Comparison of ENCODE assay signal across 22 cellular contexts in genomic region chr4:98909646-98910045, GRCh38. TPM values are rescaled to one million over a fixed set of nuclear protein-coding genes. Genes with fewer than 3 reads are reported as not detected.
DNase-seq lines count a peak whose midpoint lies in the region; ATAC-seq and TF ChIP-seq lines count a peak whose summit lies in the region.
"Had no signal": no experiment of that assay in that cellular context is flagged by ENCODE, and none has a peak within 500 bp of the region (broad histone marks: within the 10 kb centered on the region; RNA-seq: fewer than 3 reads in every experiment).

No MANE protein-coding gene starts in this region.

- TF ChIP-seq CTCF in HFFc6 (IDR thresholded peaks at IDR 0.05) = no peak
- no peak for TF ChIP-seq CTCF in psoas muscle (IDR thresholded peaks at IDR 0.05)

- H3K4me3 ChIP-seq in psoas muscle = no peak overlapping the region
- H3K4me3 ChIP-seq: left ventricle myocardium inferior, vagina had no signal

- no peaks in the 10 kb centered on the region for H3K9me3 Mint-ChIP-seq in activated naive CD8-positive, alpha-beta T cell (ENCODE audit: low read depth)
- no peaks in the 10 kb centered on the region for H3K9me3 Mint-ChIP-seq in activated naive CD8-positive, alpha-beta T cell treated with anti-CD3 and anti-CD28 coated beads, Interleukin-2, amount 50 U/mL, for 24 hours
- no peaks in the 10 kb centered on the region for H3K9me3 Mint-ChIP-seq in IgD-negative memory B cell
- H3K9me3 Mint-ChIP-seq in stimulated activated effector memory CD8-positive, alpha-beta T cell treated with anti-CD3 and anti-CD28 coated beads, Interleukin-12 subunit alpha, Interleukin-12 subunit beta, amount 100 ng/mL, for 72 hours = no peaks in the 10 kb centered on the region
- no peaks in the 10 kb centered on the region for H3K9me3 Mint-ChIP-seq in HFFc6

- H3K4me3 Mint-ChIP-seq in activated naive CD8-positive, alpha-beta T cell = peak overlapping the region; percentile 30
- no peak overlapping the region for H3K4me3 Mint-ChIP-seq in activated naive CD8-positive, alpha-beta T cell treated with anti-CD3 and anti-CD28 coated beads, Interleukin-2, amount 50 U/mL, for 24 hours
- H3K4me3 Mint-ChIP-seq in IgD-negative memory B cell (peak overlapping the region in 1 of 4 donors; percentile 93), HFFc6 (no peak overlapping the region; the same call in 1 of the 2 replicates)
- H3K4me3 Mint-ChIP-seq in stimulated activated effector memory CD8-positive, alpha-beta T cell treated with anti-CD3 and anti-CD28 coated beads, Interleukin-12 subunit alpha, Interleukin-12 subunit beta, amount 100 ng/mL, for 72 hours = no peak overlapping the region

- H3K27ac ChIP-seq in epithelial cell of prostate (peak overlapping the region; percentile 66), psoas muscle (no peak overlapping the region)
- H3K27ac ChIP-seq: left ventricle myocardium inferior, RWPE1, vagina had no signal

- peak overlapping the region; percentile 52 for H3K27ac Mint-ChIP-seq in activated naive CD8-positive, alpha-beta T cell
- no peak overlapping the region for H3K27ac Mint-ChIP-seq in activated naive CD8-positive, alpha-beta T cell treated with anti-CD3 and anti-CD28 coated beads, Interleukin-2, amount 50 U/mL, for 24 hours
- H3K27ac Mint-ChIP-seq in IgD-negative memory B cell (peak overlapping the region in 2 of 3 donors; percentile 4 to 31), HFFc6 (no peak overlapping the region)
- peak overlapping the region; percentile 70 for H3K27ac Mint-ChIP-seq in stimulated activated effector memory CD8-positive, alpha-beta T cell treated with anti-CD3 and anti-CD28 coated beads, Interleukin-12 subunit alpha, Interleukin-12 subunit beta, amount 100 ng/mL, for 72 hours

- H3K36me3 ChIP-seq in psoas muscle (ENCODE audit: insufficient read depth in 1 of 2, low read depth in 1 of 2) = no peaks in the 10 kb centered on the region
- H3K36me3 ChIP-seq: left ventricle myocardium inferior, vagina had no signal

- no peaks in the 10 kb centered on the region for H3K27me3 ChIP-seq in psoas muscle (ENCODE audit: insufficient read depth in 3 of 3, low read length in 2 of 3)
- H3K27me3 ChIP-seq: vagina had no signal

- H3K4me1 Mint-ChIP-seq in activated naive CD8-positive, alpha-beta T cell (ENCODE audit: low read depth) = peaks cover 72% of the 10 kb centered on the region
- peaks cover 64% of the 10 kb centered on the region for H3K4me1 Mint-ChIP-seq in activated naive CD8-positive, alpha-beta T cell treated with anti-CD3 and anti-CD28 coated beads, Interleukin-2, amount 50 U/mL, for 24 hours
- H3K4me1 Mint-ChIP-seq in IgD-negative memory B cell = peaks cover 48 to 52% (median 52%) of the 10 kb centered on the region in 3 donors
- peaks cover 52% of the 10 kb centered on the region for H3K4me1 Mint-ChIP-seq in stimulated activated effector memory CD8-positive, alpha-beta T cell treated with anti-CD3 and anti-CD28 coated beads, Interleukin-12 subunit alpha, Interleukin-12 subunit beta, amount 100 ng/mL, for 72 hours
- H3K4me1 Mint-ChIP-seq in HFFc6 (ENCODE audit: low read depth) = peaks cover 60% of the 10 kb centered on the region

- H3K27me3 Mint-ChIP-seq in activated naive CD8-positive, alpha-beta T cell = no peaks in the 10 kb centered on the region
- H3K27me3 Mint-ChIP-seq in activated naive CD8-positive, alpha-beta T cell treated with anti-CD3 and anti-CD28 coated beads, Interleukin-2, amount 50 U/mL, for 24 hours = no peaks in the 10 kb centered on the region
- H3K27me3 Mint-ChIP-seq in IgD-negative memory B cell (no peaks in the 10 kb centered on the region), HFFc6 (ENCODE audit: insufficient read depth) (no peaks in the 10 kb centered on the region)

- peaks cover 30% of the 10 kb centered on the region for H3K4me1 ChIP-seq in psoas muscle

- DNase-seq in activated naive CD8-positive, alpha-beta T cell treated with anti-CD3 and anti-CD28 coated beads, Interleukin-2, amount 50 U/mL, for 24 hours = no peak
- DNase-seq in epithelial cell of prostate (ENCODE audit: low read depth, low spot score) = no peak
- no peak for DNase-seq in stimulated activated effector memory CD8-positive, alpha-beta T cell treated with anti-CD3 and anti-CD28 coated beads, Interleukin-12 subunit alpha, Interleukin-12 subunit beta, amount 100 ng/mL, for 72 hours (ENCODE audit: low spot score in 2 of 2)
- DNase-seq in HFFc6 = no peak
- no peak for DNase-seq in psoas muscle
- DNase-seq in kidney glomerular epithelial cell (lab: John Stamatoyannopoulos, UW) = no peak
- DNase-seq: ACHN, C1 segment of cervical spinal cord, cortex of kidney, DMS153, GDM1, GOT3, left ventricle myocardium inferior, NCI-H2029 treated with DMSO at 0.1 percent for 48 hours, occipital lobe, right cardiac atrium, substantia nigra, T1000 had no signal

- H3K9me3 ChIP-seq in psoas muscle = no peaks in the 10 kb centered on the region
- H3K9me3 ChIP-seq: left ventricle myocardium inferior, vagina had no signal

- intact Hi-C loops in psoas muscle (cut with DNase I) = no loop called here

- ATAC-seq in activated naive CD8-positive, alpha-beta T cell treated with anti-CD3 and anti-CD28 coated beads, Interleukin-2, amount 50 U/mL, for 24 hours = no peak
- no peak for ATAC-seq in stimulated activated effector memory CD8-positive, alpha-beta T cell treated with anti-CD3 and anti-CD28 coated beads, Interleukin-12 subunit alpha, Interleukin-12 subunit beta, amount 100 ng/mL, for 72 hours
- no peak for ATAC-seq in psoas muscle
- ATAC-seq: right cardiac atrium had no signal

- 75 to 82% (median 79%) methylated on average over 4 of the region's 4 CpGs for WGBS in psoas muscle, 3 donors

- H3K36me3 Mint-ChIP-seq in activated naive CD8-positive, alpha-beta T cell = peaks cover 6% of the 10 kb centered on the region
- peaks cover 34% of the 10 kb centered on the region for H3K36me3 Mint-ChIP-seq in activated naive CD8-positive, alpha-beta T cell treated with anti-CD3 and anti-CD28 coated beads, Interleukin-2, amount 50 U/mL, for 24 hours (ENCODE audit: low read depth)
- H3K36me3 Mint-ChIP-seq in IgD-negative memory B cell = peaks cover 3% of the 10 kb centered on the region
- peaks cover 27% of the 10 kb centered on the region for H3K36me3 Mint-ChIP-seq in stimulated activated effector memory CD8-positive, alpha-beta T cell treated with anti-CD3 and anti-CD28 coated beads, Interleukin-12 subunit alpha, Interleukin-12 subunit beta, amount 100 ng/mL, for 72 hours
- H3K36me3 Mint-ChIP-seq in HFFc6 (ENCODE audit: low read depth) = peaks cover 7% of the 10 kb centered on the region

RNA-seq across cellular contexts. Expression of gene EIF4E, which starts 19.3 kb away (rescaled TPM):
- polyA plus RNA-seq in IgD-negative memory B cell (66.7 TPM), psoas muscle (10 to 100 TPM; 37.1 to 94.7 (median 88.4) TPM)
- 100 to 1,000 TPM; 117 to 147 (median 127) TPM for total RNA-seq in HFFc6 (2021; fragmentation: NEBNext Ultra II Directional; extraction: Animal tissue kit (Norgen Biotek cat#: 25700))
- 10 to 100 TPM; 47.7 to 71.2 (median 60.5) TPM for total RNA-seq in psoas muscle

Comparison
In these comparisons a context has a peak if more than half of its experiments do, and no peak if none do; other contexts are left out.
1. H3K27ac Mint-ChIP-seq: peak in activated naive CD8-positive, alpha-beta T cell (single experiment), IgD-negative memory B cell (2 of 3) and stimulated activated effector memory CD8-positive, alpha-beta T cell treated with anti-CD3 and anti-CD28 coated beads, Interleukin-12 subunit alpha, Interleukin-12 subunit beta, amount 100 ng/mL, for 72 hours (single experiment); none in activated naive CD8-positive, alpha-beta T cell treated with anti-CD3 and anti-CD28 coated beads, Interleukin-2, amount 50 U/mL, for 24 hours (single experiment) and HFFc6 (single experiment).